Comparison of ENCODE assay signal across 8 cellular contexts in genomic region chr15:65049418-65049840, GRCh38. TPM values are rescaled to one million over a fixed set of nuclear protein-coding genes. Genes with fewer than 3 reads are reported as not detected.
A peak's percentile ranks its signal among the peaks of the same experiment; 100 is the strongest.
DNase-seq lines count a peak whose midpoint lies in the region; ATAC-seq and TF ChIP-seq lines count a peak whose summit lies in the region.

No MANE protein-coding gene starts in this region.

- peak; percentile 78 for ATAC-seq in HG03139 (IDR thresholded peaks at IDR 0.05; ENCODE audit: unreplicated experiment)

- no peaks in the 10 kb centered on the region for H3K36me3 Mint-ChIP-seq in chondrocyte (ENCODE audit: low read depth)

- peak; percentile 81 for DNase-seq in NK-92 treated with Interleukin-12 subunit alpha and Interleukin-12 subunit beta, amount 100 ng/mL, for 24 hours (lab: John Stamatoyannopoulos, UW)
- DNase-seq in NK-92 (lab: John Stamatoyannopoulos, UW; ENCODE audit: unreplicated experiment) (no peak), NCI-H345 treated with DMSO at 0.1 percent for 48 hours (lab: John Stamatoyannopoulos, UW; ENCODE audit: unreplicated experiment) (peak; percentile 88), chondrocyte (ENCODE audit: low spot score) (no peak), kidney glomerular epithelial cell (lab: John Stamatoyannopoulos, UW) (peak; percentile 55)
- DNase-seq in activated CD4-positive, alpha-beta T cell treated with anti-CD3 and anti-CD28 coated beads for 4 hours = peak; percentile 88 to 93
- DNase-seq in stimulated activated CD4-positive, alpha-beta T cell treated with anti-CD3 and anti-CD28 coated beads, Interleukin-1b, Interleukin-23, amount 100 ng/mL, for 1 hour (ENCODE audit: low read depth in 2 of 2) = peak; percentile 66 to 75

- H3K27ac Mint-ChIP-seq in chondrocyte (ENCODE audit: unreplicated experiment) = peak overlapping the region; percentile 32

- no peak for TF ChIP-seq CTCF in chondrocyte (IDR thresholded peaks at IDR 0.05)

- H3K4me3 Mint-ChIP-seq in chondrocyte (ENCODE audit: unreplicated experiment) = peak overlapping the region; percentile 64

- peaks cover 2% of the 10 kb centered on the region for H3K27me3 Mint-ChIP-seq in chondrocyte (ENCODE audit: low read depth)

- no peaks in the 10 kb centered on the region for H3K9me3 Mint-ChIP-seq in chondrocyte (ENCODE audit: low read depth)

- peaks cover 14% of the 10 kb centered on the region for H3K4me1 Mint-ChIP-seq in chondrocyte (ENCODE audit: low read depth)

RNA-seq across cellular contexts. Expression of gene SLC51B, which starts 4.2 kb away (rescaled TPM):
- total RNA-seq in chondrocyte = not detected in 3 replicates

RNA-seq across cellular contexts. Expression of gene RASL12, which starts 18.4 kb away (rescaled TPM):
- 1.7 to 13.1 TPM (median 12.7 TPM) in 3 replicates for total RNA-seq in chondrocyte

RNA-seq across cellular contexts. Expression of gene MTFMT, which starts 20.0 kb away (rescaled TPM):
- 10.7 to 13.4 TPM (median 13.3 TPM) in 3 replicates for total RNA-seq in chondrocyte

RNA-seq across cellular contexts. Expression of gene KBTBD13, which starts 27.1 kb away (rescaled TPM):
- total RNA-seq in chondrocyte = not detected in 3 replicates

RNA-seq across cellular contexts. Expression of gene SPG21, which starts 59.7 kb away (rescaled TPM):
- total RNA-seq in chondrocyte = 76.1 to 84.9 TPM (median 80.5 TPM) in 3 replicates

Comparison
In these comparisons a context has a peak if more than half of its experiments do, and no peak if none do; other contexts are left out.
1. DNase-seq: peak in NK-92 treated with Interleukin-12 subunit alpha and Interleukin-12 subunit beta, amount 100 ng/mL, for 24 hours (single experiment), NCI-H345 treated with DMSO at 0.1 percent for 48 hours (single experiment), activated CD4-positive, alpha-beta T cell treated with anti-CD3 and anti-CD28 coated beads for 4 hours (2 of 2), kidney glomerular epithelial cell (single experiment) and stimulated activated CD4-positive, alpha-beta T cell treated with anti-CD3 and anti-CD28 coated beads, Interleukin-1b, Interleukin-23, amount 100 ng/mL, for 1 hour (2 of 2); none in NK-92 (single experiment) and chondrocyte (single experiment).